Comparison of ENCODE assay signal across 9 cellular contexts in the genomic region with DNA sequence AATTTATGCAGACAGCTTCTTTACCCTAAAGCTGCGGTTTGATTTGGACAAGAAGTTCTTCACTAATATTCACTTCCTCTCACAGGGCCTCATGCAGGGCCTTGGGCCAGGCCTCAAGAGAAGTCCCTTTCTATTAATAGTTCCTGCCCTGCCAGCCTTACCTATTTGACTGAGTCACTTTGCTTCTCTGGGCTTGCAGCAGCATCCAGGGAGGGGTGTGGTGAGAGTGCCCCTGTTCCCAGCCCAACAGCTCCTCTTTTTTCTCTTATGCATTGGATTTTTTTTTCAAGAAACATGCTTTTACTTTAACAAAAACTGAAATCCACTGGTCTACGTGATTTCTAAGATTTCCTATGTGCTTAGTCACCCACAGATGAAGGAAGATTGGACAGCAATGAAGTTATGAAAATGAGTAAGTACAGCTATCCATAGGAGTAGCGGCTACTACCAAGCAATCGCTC. TPM values are rescaled to one million over a fixed set of nuclear protein-coding genes. Genes with fewer than 3 reads are reported as not detected.
DNase-seq lines count a peak whose midpoint lies in the region; ATAC-seq and TF ChIP-seq lines count a peak whose summit lies in the region.
"Had no signal": no experiment of that assay in that cellular context is flagged by ENCODE, and none has a peak within 500 bp of the region (broad histone marks: within the 10 kb centered on the region; RNA-seq: fewer than 3 reads in every experiment).

No MANE protein-coding gene starts in this region.

- H3K36me3 ChIP-seq in MG63 (no peaks in the 10 kb centered on the region), tibial artery (no peaks in the 10 kb centered on the region)
- H3K36me3 ChIP-seq in effector memory CD4-positive, alpha-beta T cell (ENCODE audit: control insufficient read depth, insufficient read depth, low read length), result no peaks in the 10 kb centered on the region

- ATAC-seq in GM21576 (IDR thresholded peaks at IDR 0.05; ENCODE audit: unreplicated experiment), result peak; percentile 55

- DNase-seq in EL (peak; percentile 46), MG63 (peak; percentile 47), fibroblast of gingiva (ENCODE audit: low read depth) (peak; percentile 27), tibial artery (peak in 1 of 2 donors; percentile 65), DMS 273 treated with DMSO at 0.1 percent for 48 hours (lab: John Stamatoyannopoulos, UW) (no peak)
- no peak for DNase-seq in effector memory CD4-positive, alpha-beta T cell
- no peak for DNase-seq in stimulated activated CD4-positive, alpha-beta T cell treated with anti-CD3 and anti-CD28 coated beads, Interleukin-2, amount 100 ng/mL, for 48 hours

- H3K4me3 ChIP-seq in MG63, result no peak overlapping the region
- no peak overlapping the region for H3K4me3 ChIP-seq in tibial artery
- no peak overlapping the region for H3K4me3 ChIP-seq in effector memory CD4-positive, alpha-beta T cell (ENCODE audit: insufficient read depth, low read depth, low read length, poor library complexity, severe bottlenecking)

- peak overlapping the region; percentile 37 to 55 for H3K27ac ChIP-seq in tibial artery
- H3K27ac ChIP-seq in effector memory CD4-positive, alpha-beta T cell (ENCODE audit: insufficient read depth, low read length, poor library complexity, severe bottlenecking), result no peak overlapping the region

- peaks cover 0 to 19% (median 10%) of the 10 kb centered on the region in 4 donors for H3K4me1 ChIP-seq in tibial artery
- peaks cover 4% of the 10 kb centered on the region for H3K4me1 ChIP-seq in effector memory CD4-positive, alpha-beta T cell (ENCODE audit: control insufficient read depth, insufficient read depth, low read length, poor library complexity, severe bottlenecking)

- intact Hi-C loops in tibial artery (cut with DNase I; ENCODE audit: low total_unique reads), result no loop called here

- no peak for TF ChIP-seq CTCF in tibial artery (IDR thresholded peaks at IDR 0.05)

- no peaks in the 10 kb centered on the region for H3K27me3 ChIP-seq in MG63
- H3K27me3 ChIP-seq in tibial artery, result no peaks in the 10 kb centered on the region
- H3K27me3 ChIP-seq in effector memory CD4-positive, alpha-beta T cell (replicated peaks; ENCODE audit: control insufficient read depth, insufficient read depth, low read length, poor library complexity, severe bottlenecking), result no peaks in the 10 kb centered on the region

- no peaks in the 10 kb centered on the region for H3K9me3 ChIP-seq in MG63
- H3K9me3 ChIP-seq in tibial artery, result no peaks in the 10 kb centered on the region
- H3K9me3 ChIP-seq in effector memory CD4-positive, alpha-beta T cell (ENCODE audit: control insufficient read depth, low read length), result no peaks in the 10 kb centered on the region

RNA-seq across cellular contexts. Expression of a gene that starts 26.7 kb away (rescaled TPM):
- total RNA-seq in MG63 (2014; rRNA removed; shearing (Covaris generic); ENCODE audit: low replicate concordance), result 4.6 and 24.9 TPM in 2 replicates

RNA-seq across cellular contexts. Expression of a gene that starts 34.5 kb away (rescaled TPM):
- total RNA-seq in MG63 (2014; rRNA removed; shearing (Covaris generic); ENCODE audit: low replicate concordance), result 2.1 and 14.5 TPM in 2 replicates

RNA-seq across cellular contexts. Expression of a gene that starts 55.9 kb away (rescaled TPM):
- not detected in 2 replicates for total RNA-seq in MG63 (2014; rRNA removed; shearing (Covaris generic); ENCODE audit: low replicate concordance)
- total RNA-seq: H1 had no signal

Comparison
In these comparisons a context has a peak if more than half of its experiments do, and no peak if none do; other contexts are left out.
1. DNase-seq: peak in EL (single experiment), MG63 (single experiment) and fibroblast of gingiva (single experiment); none in effector memory CD4-positive, alpha-beta T cell (0 of 3), stimulated activated CD4-positive, alpha-beta T cell treated with anti-CD3 and anti-CD28 coated beads, Interleukin-2, amount 100 ng/mL, for 48 hours (0 of 2) and DMS 273 treated with DMSO at 0.1 percent for 48 hours (single experiment).